Comparison of ENCODE assay signal across 1 cellular context in the genomic region with DNA sequence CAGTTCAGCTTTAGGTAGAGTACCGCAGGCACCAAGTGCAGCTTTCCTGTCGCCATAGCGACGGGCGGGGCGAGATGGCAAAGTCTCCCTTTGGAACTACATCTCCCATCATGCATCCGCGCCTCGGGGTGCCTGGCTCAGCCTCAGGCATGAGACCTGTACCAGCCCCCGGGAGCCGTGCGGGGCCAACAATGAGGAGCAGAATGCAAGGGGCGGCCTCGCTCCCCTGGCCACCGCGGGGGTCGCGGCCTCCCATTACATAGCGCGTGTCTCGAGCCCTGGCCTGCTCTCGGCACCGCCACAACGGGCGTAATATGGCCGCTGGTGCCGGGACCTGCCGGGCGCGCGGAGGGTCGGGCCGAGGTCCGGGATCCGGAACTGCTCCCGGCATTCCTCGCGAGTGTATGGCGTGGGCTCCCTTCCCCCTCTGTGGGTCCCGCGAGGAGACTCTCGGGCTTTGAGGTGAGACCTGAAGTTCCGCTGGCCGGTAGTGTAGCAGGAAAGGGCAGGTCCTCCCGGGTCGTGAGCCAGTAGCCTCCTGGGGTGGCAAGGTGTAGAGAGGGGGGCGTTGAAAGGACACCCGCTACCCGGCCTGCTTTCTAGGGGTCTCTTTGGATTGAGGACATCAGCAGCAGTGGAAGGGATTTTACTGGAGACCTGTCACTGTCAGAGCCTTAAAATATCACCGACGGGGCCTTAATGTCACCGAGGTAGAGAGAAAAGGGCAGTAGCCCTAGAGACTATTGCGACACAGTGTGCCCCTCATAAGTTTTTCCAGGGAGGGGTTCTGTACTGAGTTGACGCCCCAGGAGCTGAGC.
A peak's percentile ranks its signal among the peaks of the same experiment; 100 is the strongest.
TF ChIP-seq lines count a peak whose summit lies in the region.

THTPA (plus strand) TSS at position 390 of the 818 bp plus-strand sequence. CDS start 487 bp downstream, outside the sequence.

TF ChIP-seq in HepG2, 621 proteins besides CTCF, POLR2A, EP300 and RAD21 (continued from another document and continues in another):
- TF ChIP-seq PRDM15 (CRISPR knock-in tag; IDR thresholded peaks at IDR 0.05), result peak; percentile 93
- peak; percentile 99 for TF ChIP-seq KLF13 (CRISPR knock-in tag; IDR thresholded peaks at IDR 0.05)
- TF ChIP-seq THAP8 (CRISPR knock-in tag; IDR thresholded peaks at IDR 0.05; ENCODE audit: borderline replicate concordance), result peak; percentile 73; the same call in 1 of the 2 replicates
- no peak for TF ChIP-seq ZNF282 (IDR thresholded peaks at IDR 0.05; ENCODE audit: partially characterized antibody)
- peak; percentile 53 for TF ChIP-seq SKI (IDR thresholded peaks at IDR 0.05; ENCODE audit: partially characterized antibody)
- TF ChIP-seq MBNL3 (CRISPR knock-in tag; conservative IDR thresholded peaks at IDR 0.05), result no peak
- TF ChIP-seq NCOA1 (CRISPR knock-in tag; IDR thresholded peaks at IDR 0.05), result peak; percentile 98
- peak; percentile 93 for TF ChIP-seq SATB2 (CRISPR knock-in tag; IDR thresholded peaks at IDR 0.05)
- TF ChIP-seq MAFF (IDR thresholded peaks at IDR 0.05; ENCODE audit: low read depth, low read length), result no peak; the same call in 1 of the 2 replicates
- TF ChIP-seq, protein P1, sequence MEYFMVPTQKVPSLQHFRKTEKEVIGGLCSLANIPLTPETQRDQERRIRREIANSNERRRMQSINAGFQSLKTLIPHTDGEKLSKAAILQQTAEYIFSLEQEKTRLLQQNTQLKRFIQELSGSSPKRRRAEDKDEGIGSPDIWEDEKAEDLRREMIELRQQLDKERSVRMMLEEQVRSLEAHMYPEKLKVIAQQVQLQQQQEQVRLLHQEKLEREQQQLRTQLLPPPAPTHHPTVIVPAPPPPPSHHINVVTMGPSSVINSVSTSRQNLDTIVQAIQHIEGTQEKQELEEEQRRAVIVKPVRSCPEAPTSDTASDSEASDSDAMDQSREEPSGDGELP (IDR thresholded peaks at IDR 0.05; ENCODE audit: borderline replicate concordance, low read depth), result peak; percentile 64
- TF ChIP-seq ZNF609 (CRISPR knock-in tag; IDR thresholded peaks at IDR 0.05; ENCODE audit: borderline replicate concordance), result peak; percentile 86; the same call in 1 of the 2 replicates
- peak; percentile 100 for TF ChIP-seq PHF8 (CRISPR knock-in tag; IDR thresholded peaks at IDR 0.05)
- peak; percentile 99 for TF ChIP-seq SALL2 (CRISPR knock-in tag; IDR thresholded peaks at IDR 0.05)
- TF ChIP-seq, protein P2, sequence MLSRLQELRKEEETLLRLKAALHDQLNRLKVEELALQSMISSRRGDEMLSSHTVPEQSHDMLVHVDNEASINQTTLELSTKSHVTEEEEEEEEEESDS (CRISPR knock-in tag; IDR thresholded peaks at IDR 0.05; ENCODE audit: borderline replicate concordance), result peak; percentile 97
- TF ChIP-seq KAT8 (CRISPR knock-in tag; IDR thresholded peaks at IDR 0.05), result peak; percentile 99
- TF ChIP-seq SMAD9 (CRISPR knock-in tag; IDR thresholded peaks at IDR 0.05), result peak; percentile 99
- peak; percentile 66; the same call in 1 of the 2 replicates for TF ChIP-seq ZNF564 (CRISPR knock-in tag; IDR thresholded peaks at IDR 0.05)
- TF ChIP-seq FOXP1 (IDR thresholded peaks at IDR 0.05), result no peak
- peak; percentile 41 for TF ChIP-seq FOXP1 (CRISPR knock-in tag; IDR thresholded peaks at IDR 0.05)
- peak; percentile 77; the same call in 1 of the 2 replicates for TF ChIP-seq SSRP1 (CRISPR knock-in tag; IDR thresholded peaks at IDR 0.05)
- 0 out of 2 replicates have a peak, but pooled peaks have one; percentile 41 for TF ChIP-seq ADNP (CRISPR knock-in tag; IDR thresholded peaks at IDR 0.05)
- TF ChIP-seq ZNF562 (CRISPR knock-in tag; IDR thresholded peaks at IDR 0.05; ENCODE audit: borderline replicate concordance), result no peak
- peak; percentile 99 for TF ChIP-seq SRY (CRISPR knock-in tag; IDR thresholded peaks at IDR 0.05)
- peak; percentile 71; the same call in 1 of the 2 replicates for TF ChIP-seq THYN1 (CRISPR knock-in tag; IDR thresholded peaks at IDR 0.05; ENCODE audit: borderline replicate concordance, low read depth)
- TF ChIP-seq, protein P3, sequence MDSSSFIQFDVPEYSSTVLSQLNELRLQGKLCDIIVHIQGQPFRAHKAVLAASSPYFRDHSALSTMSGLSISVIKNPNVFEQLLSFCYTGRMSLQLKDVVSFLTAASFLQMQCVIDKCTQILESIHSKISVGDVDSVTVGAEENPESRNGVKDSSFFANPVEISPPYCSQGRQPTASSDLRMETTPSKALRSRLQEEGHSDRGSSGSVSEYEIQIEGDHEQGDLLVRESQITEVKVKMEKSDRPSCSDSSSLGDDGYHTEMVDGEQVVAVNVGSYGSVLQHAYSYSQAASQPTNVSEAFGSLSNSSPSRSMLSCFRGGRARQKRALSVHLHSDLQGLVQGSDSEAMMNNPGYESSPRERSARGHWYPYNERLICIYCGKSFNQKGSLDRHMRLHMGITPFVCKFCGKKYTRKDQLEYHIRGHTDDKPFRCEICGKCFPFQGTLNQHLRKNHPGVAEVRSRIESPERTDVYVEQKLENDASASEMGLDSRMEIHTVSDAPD (CRISPR knock-in tag; IDR thresholded peaks at IDR 0.05), result peak; percentile 99
- TF ChIP-seq CREB1 (IDR thresholded peaks at IDR 0.05), result no peak; the same call in 1 of the 2 replicates
- TF ChIP-seq CREB1 (CRISPR knock-in tag; IDR thresholded peaks at IDR 0.05), result no peak
- TF ChIP-seq MXD1 (CRISPR knock-in tag; IDR thresholded peaks at IDR 0.05), result peak; percentile 97; the same call in 1 of the 2 replicates
- peak; percentile 71; the same call in 1 of the 2 replicates for TF ChIP-seq HNRNPL (IDR thresholded peaks at IDR 0.05; ENCODE audit: low read depth, low read length)
- TF ChIP-seq ZNF639 (CRISPR knock-in tag; conservative IDR thresholded peaks at IDR 0.05), result peak; percentile 98
- TF ChIP-seq, protein P4, sequence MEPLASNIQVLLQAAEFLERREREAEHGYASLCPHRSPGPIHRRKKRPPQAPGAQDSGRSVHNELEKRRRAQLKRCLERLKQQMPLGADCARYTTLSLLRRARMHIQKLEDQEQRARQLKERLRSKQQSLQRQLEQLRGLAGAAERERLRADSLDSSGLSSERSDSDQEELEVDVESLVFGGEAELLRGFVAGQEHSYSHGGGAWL (CRISPR knock-in tag; IDR thresholded peaks at IDR 0.05), result peak; percentile 99
- TF ChIP-seq BCL6 (CRISPR knock-in tag; IDR thresholded peaks at IDR 0.05), result peak; percentile 84
- TF ChIP-seq ZNF7 (CRISPR knock-in tag; IDR thresholded peaks at IDR 0.05), result peak; percentile 59; the same call in 1 of the 2 replicates
- TF ChIP-seq KDM3A (CRISPR knock-in tag; IDR thresholded peaks at IDR 0.05; ENCODE audit: low read depth), result peak; percentile 100
- peak; percentile 63; the same call in 1 of the 2 replicates for TF ChIP-seq BHLHE40 (IDR thresholded peaks at IDR 0.05; ENCODE audit: low read length)
- TF ChIP-seq, protein P5, sequence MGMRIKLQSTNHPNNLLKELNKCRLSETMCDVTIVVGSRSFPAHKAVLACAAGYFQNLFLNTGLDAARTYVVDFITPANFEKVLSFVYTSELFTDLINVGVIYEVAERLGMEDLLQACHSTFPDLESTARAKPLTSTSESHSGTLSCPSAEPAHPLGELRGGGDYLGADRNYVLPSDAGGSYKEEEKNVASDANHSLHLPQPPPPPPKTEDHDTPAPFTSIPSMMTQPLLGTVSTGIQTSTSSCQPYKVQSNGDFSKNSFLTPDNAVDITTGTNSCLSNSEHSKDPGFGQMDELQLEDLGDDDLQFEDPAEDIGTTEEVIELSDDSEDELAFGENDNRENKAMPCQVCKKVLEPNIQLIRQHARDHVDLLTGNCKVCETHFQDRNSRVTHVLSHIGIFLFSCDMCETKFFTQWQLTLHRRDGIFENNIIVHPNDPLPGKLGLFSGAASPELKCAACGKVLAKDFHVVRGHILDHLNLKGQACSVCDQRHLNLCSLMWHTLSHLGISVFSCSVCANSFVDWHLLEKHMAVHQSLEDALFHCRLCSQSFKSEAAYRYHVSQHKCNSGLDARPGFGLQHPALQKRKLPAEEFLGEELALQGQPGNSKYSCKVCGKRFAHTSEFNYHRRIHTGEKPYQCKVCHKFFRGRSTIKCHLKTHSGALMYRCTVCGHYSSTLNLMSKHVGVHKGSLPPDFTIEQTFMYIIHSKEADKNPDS (CRISPR knock-in tag; IDR thresholded peaks at IDR 0.05), result peak; percentile 97; the same call in 1 of the 2 replicates
- peak; percentile 97; the same call in 1 of the 2 replicates for TF ChIP-seq ZBTB8A (CRISPR knock-in tag; IDR thresholded peaks at IDR 0.05; ENCODE audit: borderline replicate concordance, low read depth)
- TF ChIP-seq SPEN (CRISPR knock-in tag; IDR thresholded peaks at IDR 0.05; ENCODE audit: low read depth), result peak; percentile 96
- no peak for TF ChIP-seq CCDC6 (CRISPR knock-in tag; IDR thresholded peaks at IDR 0.05)
- peak; percentile 87 for TF ChIP-seq ZSCAN22 (CRISPR knock-in tag; IDR thresholded peaks at IDR 0.05)
- TF ChIP-seq NCOR1 (IDR thresholded peaks at IDR 0.05; ENCODE audit: borderline replicate concordance, low read length), result peak; percentile 73; the same call in 1 of the 2 replicates
